ENCODE assay signal across 8 cellular contexts in genomic region chr22:36330655-36331305, GRCh38. TPM values are rescaled to one million over a fixed set of nuclear protein-coding genes. Genes with fewer than 3 reads are reported as not detected.
DNase-seq lines count a peak whose midpoint lies in the region; ATAC-seq and TF ChIP-seq lines count a peak whose summit lies in the region.

No MANE protein-coding gene starts in this region.

- intact Hi-C loops in Caco-2 (cut with micrococcal nuclease; ENCODE audit: unreplicated experiment) = no loop called here
- intact Hi-C loops in colonic mucosa (cut with DNase I) = loop anchor here (5.0 kb wide), 1 partner anchor 47 kb away; no protein-coding TSS in a partner anchor

- H3K27ac ChIP-seq in OCI-LY3 (ENCODE audit: low read length) (peak overlapping the region; percentile 92), colonic mucosa (peak overlapping the region; percentile 84), mucosa of rectum (ENCODE audit: low read depth in 2 of 2, low read length in 2 of 2) (peak overlapping the region; percentile 90 to 95)

- H3K4me1 ChIP-seq in Caco-2 = peaks cover 74% of the 10 kb centered on the region
- H3K4me1 ChIP-seq in OCI-LY3 (ENCODE audit: low read length) = peaks cover 50% of the 10 kb centered on the region
- H3K4me1 ChIP-seq in colonic mucosa = peaks cover 66% of the 10 kb centered on the region
- peaks cover 85 to 94% of the 10 kb centered on the region in 2 donors for H3K4me1 ChIP-seq in mucosa of rectum (ENCODE audit: control insufficient read depth in 2 of 2, insufficient read depth in 2 of 2, low read length in 2 of 2)

- H3K4me1 Mint-ChIP-seq in Caco-2 (ENCODE audit: low read depth, unreplicated experiment) = peaks cover 66% of the 10 kb centered on the region

- H3K27me3 ChIP-seq in Caco-2 (replicated peaks; ENCODE audit: control insufficient read depth, insufficient read depth, low read length) (no peaks in the 10 kb centered on the region), OCI-LY3 (ENCODE audit: low read depth, low read length) (no peaks in the 10 kb centered on the region), colonic mucosa (no peaks in the 10 kb centered on the region), mucosa of rectum (ENCODE audit: control insufficient read depth in 2 of 2, insufficient read depth in 2 of 2, low read length in 2 of 2) (no peaks in the 10 kb centered on the region)

- H3K9me3 ChIP-seq in Caco-2 (no peaks in the 10 kb centered on the region), OCI-LY3 (ENCODE audit: insufficient read depth, low read length) (no peaks in the 10 kb centered on the region), colonic mucosa (no peaks in the 10 kb centered on the region), mucosa of rectum (ENCODE audit: control insufficient read depth in 2 of 2, low read length in 2 of 2) (no peaks in the 10 kb centered on the region)

- H3K27ac Mint-ChIP-seq in Caco-2 (ENCODE audit: unreplicated experiment) = peak overlapping the region; percentile 95

- H3K27me3 Mint-ChIP-seq in Caco-2 (ENCODE audit: insufficient read depth, unreplicated experiment) = no peaks in the 10 kb centered on the region

- no peak overlapping the region for H2AFZ ChIP-seq in OCI-LY3 (ENCODE audit: low read depth, low read length)

- H3K4me3 ChIP-seq in Caco-2 (ENCODE audit: low read depth, low read length) (no peak overlapping the region), OCI-LY3 (ENCODE audit: low read length) (peak overlapping the region; percentile 74; the same call in 1 of the 2 replicates), colonic mucosa (no peak overlapping the region), mucosa of rectum (ENCODE audit: low read length in 2 of 2) (peak overlapping the region in 1 of 2 donors; percentile 35)

- POLR2A ChIA-PET in Caco-2 (lab: Charles Lee) = interaction anchor here (0.8 kb wide), 1 partner anchor 57 kb away, joined by 5 read pairs; the partner anchor contains the start of gene MYH9

- peaks cover 100% of the 10 kb centered on the region for H3K36me3 Mint-ChIP-seq in Caco-2 (ENCODE audit: insufficient read depth, unreplicated experiment)

- H3K36me3 ChIP-seq in Caco-2 (ENCODE audit: control insufficient read depth, insufficient read depth, low read length) (peaks cover 10% of the 10 kb centered on the region), OCI-LY3 (replicated peaks; ENCODE audit: low read depth, low read length) (peaks cover 92% of the 10 kb centered on the region), colonic mucosa (no peaks in the 10 kb centered on the region), mucosa of rectum (ENCODE audit: control insufficient read depth in 2 of 2, insufficient read depth in 2 of 2, low read length in 2 of 2) (peaks cover 67 to 83% of the 10 kb centered on the region in 2 donors)

- H3K4me3 Mint-ChIP-seq in Caco-2 (ENCODE audit: unreplicated experiment) = no peak overlapping the region

- no peak for ATAC-seq in HG03025 (IDR thresholded peaks at IDR 0.05; ENCODE audit: low FRiP score, unreplicated experiment)

- peaks cover 100% of the 10 kb centered on the region for H3K79me2 ChIP-seq in OCI-LY3 (ENCODE audit: low read length)

- CTCF ChIA-PET in Caco-2 (lab: Charles Lee) = interaction anchor here (1.0 to 1.2 kb wide), 2 partner anchors 33 to 140 kb away, joined by 3 to 4 read pairs; no protein-coding TSS in a partner anchor

- no TSS peak for BruUV-seq in Caco-2 (replicated peaks; lab: Mats Ljungman, UMichigan)

- H3K9ac ChIP-seq in OCI-LY3 (ENCODE audit: low read length) = peak overlapping the region; percentile 89
- H3K9ac ChIP-seq in colonic mucosa (ENCODE audit: low read depth in 2 of 2, low read length in 2 of 2) = peak overlapping the region; percentile 60 to 79
- H3K9ac ChIP-seq in mucosa of rectum (ENCODE audit: low read depth in 1 of 2, low read length in 2 of 2) = peak overlapping the region; percentile 54 to 68

- H4K20me1 ChIP-seq in OCI-LY3 (ENCODE audit: insufficient read depth, low read length) = peaks cover 16% of the 10 kb centered on the region; the same call in 1 of the 2 replicates

- peak overlapping the region; percentile 78 for H3K4me2 ChIP-seq in OCI-LY3 (ENCODE audit: low read length)

- DNase-seq in Caco-2 = no peak
- DNase-seq in colonic mucosa = peak; percentile 41
- no peak for DNase-seq in RPMI8226
- DNase-seq in cortex of kidney (lab: John Stamatoyannopoulos, UW) = no peak
- no peak for DNase-seq in NCI-H1930 (lab: John Stamatoyannopoulos, UW)

- H3K9me3 Mint-ChIP-seq in Caco-2 (ENCODE audit: unreplicated experiment) = no peaks in the 10 kb centered on the region

- TF ChIP-seq CTCF in Caco-2 (IDR thresholded peaks at IDR 0.05; ENCODE audit: insufficient read depth in 1 of 2, low read depth in 1 of 2, low read length in 1 of 2, severe bottlenecking in 1 of 2, unreplicated experiment in 1 of 2) = no peak
- TF ChIP-seq CTCF in OCI-LY3 (IDR thresholded peaks at IDR 0.05; ENCODE audit: low read depth, low read length) = no peak
- no peak for TF ChIP-seq CTCF in colonic mucosa (IDR thresholded peaks at IDR 0.05)

RNA-seq across cellular contexts. Expression of gene MYH9, which starts 57.0 kb away (rescaled TPM):
- total RNA-seq in Caco-2 (2022) (513 and 539 TPM in 2 replicates), colonic mucosa (100 to 1,000 TPM; 711 to 719 TPM)
